Comparison of ENCODE assay signal across 15 cellular contexts in genomic region chr16:707062-707538, GRCh38. TPM values are rescaled to one million over a fixed set of nuclear protein-coding genes. Genes with fewer than 3 reads are reported as not detected.
DNase-seq lines count a peak whose midpoint lies in the region; ATAC-seq and TF ChIP-seq lines count a peak whose summit lies in the region.
"Had no signal": no experiment of that assay in that cellular context is flagged by ENCODE, and none has a peak within 500 bp of the region (broad histone marks: within the 10 kb centered on the region; RNA-seq: fewer than 3 reads in every experiment).

No MANE protein-coding gene starts in this region.

- TF ChIP-seq CTCF in WTC11 (IDR thresholded peaks at IDR 0.05): no peak
- no peak for TF ChIP-seq CTCF in mucosa of descending colon (IDR thresholded peaks at IDR 0.05)

- DNase-seq in COR-L47 (lab: John Stamatoyannopoulos, UW): peak; percentile 45
- no peak for DNase-seq in WTC11 (ENCODE audit: low spot score)
- no peak for DNase-seq in mucosa of descending colon
- no peak for DNase-seq in ACHN
- DNase-seq in NCI-H510A treated with DMSO at 0.1 percent for 48 hours (lab: John Stamatoyannopoulos, UW): no peak
- DNase-seq in NCI-H1436 treated with DMSO at 0.1 percent for 48 hours (lab: John Stamatoyannopoulos, UW): no peak
- DNase-seq: activated CD4-positive, alpha-beta T cell treated with anti-CD3 and anti-CD28 coated beads for 48 hours; Caco-2; heart right ventricle; NCI-H2029 treated with DMSO at 0.1 percent for 48 hours; stimulated activated CD4-positive, alpha-beta T cell treated with anti-CD3 and anti-CD28 coated beads, Interleukin-4, amount 100 ng/mL, for 1 hour; T-helper 1 cell; trophoblast cell had no signal

- in situ Hi-C loops in ACHN (cut with HindIII; ENCODE audit: low pct_ligation_motif_present, low pct_unique_long_range_greater_than_20kb, low sequenced_read_pairs): no loop called here

- peak overlapping the region; percentile 72 for H3K4me3 Mint-ChIP-seq in WTC11
- H3K4me3 Mint-ChIP-seq: stimulated activated naive CD8-positive, alpha-beta T cell treated with anti-CD3 and anti-CD28 coated beads, Interleukin-15, Interleukin-2, amounts not matched to agents 100 ng/mL and 50 ng/mL, for 24 hours had no signal

- no peaks in the 10 kb centered on the region for H3K36me3 ChIP-seq in mucosa of descending colon (ENCODE audit: low read depth)
- H3K36me3 ChIP-seq: heart right ventricle had no signal

- intact Hi-C loops in mucosa of descending colon (cut with DNase I, micrococcal nuclease): no loop called here

- no peak for TF ChIP-seq RAD21 in Ishikawa (IDR thresholded peaks at IDR 0.05; ENCODE audit: low read depth)

- POLR2A ChIA-PET in WTC11 (lab: Charles Lee): interaction anchor here (0.5 to 1.1 kb wide), 3 partner anchors 12 to 539 kb away, joined by 3 read pairs; no protein-coding TSS in a partner anchor

- H3K4me1 ChIP-seq in mucosa of descending colon (ENCODE audit: low read depth): peaks cover 2% of the 10 kb centered on the region

- H3K9me3 Mint-ChIP-seq in WTC11: no peaks in the 10 kb centered on the region
- H3K9me3 Mint-ChIP-seq: stimulated activated naive CD8-positive, alpha-beta T cell treated with anti-CD3 and anti-CD28 coated beads, Interleukin-15, Interleukin-2, amounts not matched to agents 100 ng/mL and 50 ng/mL, for 24 hours had no signal

- no peaks in the 10 kb centered on the region for H3K4me1 Mint-ChIP-seq in WTC11

- TF ChIP-seq EP300 in Ishikawa (IDR thresholded peaks at IDR 0.05; ENCODE audit: borderline replicate concordance): no peak

- no peaks in the 10 kb centered on the region for H3K36me3 Mint-ChIP-seq in WTC11

- H3K4me3 ChIP-seq in mucosa of descending colon: no peak overlapping the region
- H3K4me3 ChIP-seq: heart right ventricle had no signal

- no peaks in the 10 kb centered on the region for H3K9me3 ChIP-seq in mucosa of descending colon
- H3K9me3 ChIP-seq: Caco-2, heart right ventricle had no signal

- ATAC-seq in WTC11 (no peak), mucosa of descending colon (peak; percentile 15)
- ATAC-seq: heart right ventricle had no signal

- CTCF ChIA-PET in WTC11 (lab: Charles Lee): interaction anchor here (0.6 to 3.4 kb wide), 12 partner anchors 9 to 350 kb away, joined by 3 to 23 read pairs (median 6); partner anchors contain the start of genes ANTKMT, CCDC78, CHTF18 and CIAO3

- H3K27me3 Mint-ChIP-seq in WTC11 (ENCODE audit: low read depth): peaks cover 70% of the 10 kb centered on the region

- H3K27ac Mint-ChIP-seq in WTC11: no peak overlapping the region
- H3K27ac Mint-ChIP-seq: stimulated activated naive CD8-positive, alpha-beta T cell treated with anti-CD3 and anti-CD28 coated beads, Interleukin-15, Interleukin-2, amounts not matched to agents 100 ng/mL and 50 ng/mL, for 24 hours had no signal

TF ChIP-seq in Ishikawa, 13 proteins besides CTCF, POLR2A, EP300 and RAD21:
- no peak for TF ChIP-seq YY1 (IDR thresholded peaks at IDR 0.05; ENCODE audit: low read depth)
- no peak for TF ChIP-seq TAF1 (IDR thresholded peaks at IDR 0.05; ENCODE audit: low read depth)
- TF ChIP-seq USF1 (IDR thresholded peaks at IDR 0.05): no peak
- TF ChIP-seq ZBTB7A (IDR thresholded peaks at IDR 0.05; ENCODE audit: low read depth): no peak
- no peak for TF ChIP-seq CEBPB (IDR thresholded peaks at IDR 0.05)
- TF ChIP-seq TCF12 (IDR thresholded peaks at IDR 0.05; ENCODE audit: low read depth): peak; percentile 44; the same call in 1 of the 2 replicates
- 0 out of 2 replicates have a peak, but pooled peaks have one; percentile 21 for TF ChIP-seq TEAD4 (IDR thresholded peaks at IDR 0.05)
- TF ChIP-seq REST (IDR thresholded peaks at IDR 0.05; ENCODE audit: low read depth): no peak
- peak; percentile 78 for TF ChIP-seq EGR1 (IDR thresholded peaks at IDR 0.05)
- peak; percentile 56; the same call in 1 of the 2 replicates for TF ChIP-seq NFIC (IDR thresholded peaks at IDR 0.05)

TF ChIP-seq in WTC11, 78 proteins besides CTCF, POLR2A, EP300 and RAD21 (continues in another document):
- no peak for TF ChIP-seq ZNF263 (CRISPR knock-in tag; IDR thresholded peaks at IDR 0.05; ENCODE audit: low read depth)
- TF ChIP-seq AFF4 (CRISPR knock-in tag; IDR thresholded peaks at IDR 0.05; ENCODE audit: borderline replicate concordance): no peak
- TF ChIP-seq JUN (CRISPR knock-in tag; IDR thresholded peaks at IDR 0.05): no peak
- no peak for TF ChIP-seq CREM (CRISPR knock-in tag; IDR thresholded peaks at IDR 0.05)
- no peak for TF ChIP-seq JAZF1 (CRISPR knock-in tag; IDR thresholded peaks at IDR 0.05)
- no peak for TF ChIP-seq NR1H2 (CRISPR knock-in tag; IDR thresholded peaks at IDR 0.05)
- no peak for TF ChIP-seq ZNF425 (CRISPR knock-in tag; conservative IDR thresholded peaks at IDR 0.05)
- no peak for TF ChIP-seq ZNF512 (CRISPR knock-in tag; IDR thresholded peaks at IDR 0.05; ENCODE audit: borderline replicate concordance)

RNA-seq across cellular contexts. Expression of gene FBXL16, which starts 1.5 kb away (rescaled TPM):
- total RNA-seq in WTC11 (2021) (22.7 to 28.6 TPM (median 27.3 TPM) in 3 replicates), mucosa of descending colon (1 to 10 TPM; 1.3 to 2.2 (median 2.1) TPM)

RNA-seq across cellular contexts. Expression of gene METRN, which starts 7.8 kb away (rescaled TPM):
- total RNA-seq in WTC11 (2021) (30.9 to 64.3 TPM (median 61.4 TPM) in 3 replicates), mucosa of descending colon (10 to 100 TPM; 15.8 to 34.5 (median 22.0) TPM)

RNA-seq across cellular contexts. Expression of gene ANTKMT, which starts 13.8 kb away (rescaled TPM):
- total RNA-seq in WTC11 (2021) (40.6 to 43.1 TPM (median 43.0 TPM) in 3 replicates), mucosa of descending colon (10 to 100 TPM; 36.2 to 39.9 (median 39.8) TPM)

RNA-seq across cellular contexts. Expression of gene WDR24, which starts 16.9 kb away (rescaled TPM):
- total RNA-seq in WTC11 (2021): 25.5 to 28.2 TPM (median 26.3 TPM) in 3 replicates
- total RNA-seq in mucosa of descending colon: 10 to 100 TPM in 2 of 3 donors, 1 to 10 TPM in 1; 9.2 to 13.4 (median 10.5) TPM

RNA-seq across cellular contexts. Expression of gene CCDC78, which starts 19.1 kb away (rescaled TPM):
- total RNA-seq in WTC11 (2021) (19.4 to 20.8 TPM (median 20.2 TPM) in 3 replicates), mucosa of descending colon (under 1 TPM; 0.47 to 0.96 (median 0.80) TPM)
